ENCODE assay signal across 8 cellular contexts in the genomic region with DNA sequence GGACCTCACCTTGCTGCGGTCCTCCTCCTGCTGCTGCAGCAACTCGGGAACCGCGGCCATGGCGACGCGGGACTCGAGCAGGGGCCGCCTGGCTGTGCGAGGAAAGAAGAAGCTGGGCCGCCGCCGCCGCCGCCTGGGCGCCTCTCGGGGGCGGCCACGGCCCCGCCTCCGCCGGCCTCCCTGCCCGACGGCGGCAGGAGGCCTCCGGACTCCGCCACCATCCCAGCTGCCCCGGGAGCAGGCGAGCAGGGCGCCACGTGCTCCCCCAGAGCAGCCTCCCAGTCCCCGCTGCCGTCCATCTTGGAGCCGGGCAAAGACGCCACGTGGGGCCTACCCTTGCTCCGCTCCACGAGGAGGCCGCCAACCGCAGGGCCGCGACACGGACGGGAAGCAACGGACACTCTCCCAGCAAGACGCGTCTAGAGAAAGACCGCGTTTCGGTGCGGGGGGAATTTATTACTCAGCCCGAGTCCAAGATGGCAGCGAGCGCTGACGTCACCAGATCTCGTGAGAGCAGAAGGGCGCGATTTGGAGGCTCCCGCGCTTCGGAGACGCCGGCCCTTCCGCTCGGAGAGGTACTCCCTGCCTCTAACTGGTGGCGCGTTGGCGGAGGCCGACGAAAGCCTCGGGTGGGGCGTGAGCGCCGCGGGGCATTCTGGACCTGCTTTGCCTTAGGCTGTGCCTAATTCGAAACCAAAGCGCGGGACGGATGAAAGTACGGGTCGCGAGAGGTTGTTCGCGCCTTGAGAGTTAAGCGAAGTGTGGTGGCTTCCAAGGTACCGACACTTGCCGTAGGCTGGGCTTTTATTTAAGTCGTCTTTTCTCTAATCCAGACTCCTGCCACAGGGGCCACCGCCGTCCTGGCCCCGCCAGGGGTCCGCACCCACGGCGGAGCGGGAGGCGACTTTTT. TPM values are rescaled to one million over a fixed set of nuclear protein-coding genes. Genes with fewer than 3 reads are reported as not detected.
A peak's percentile ranks its signal among the peaks of the same experiment; 100 is the strongest.
DNase-seq lines count a peak whose midpoint lies in the region; ATAC-seq lines count a peak whose summit lies in the region.

A gene with protein sequence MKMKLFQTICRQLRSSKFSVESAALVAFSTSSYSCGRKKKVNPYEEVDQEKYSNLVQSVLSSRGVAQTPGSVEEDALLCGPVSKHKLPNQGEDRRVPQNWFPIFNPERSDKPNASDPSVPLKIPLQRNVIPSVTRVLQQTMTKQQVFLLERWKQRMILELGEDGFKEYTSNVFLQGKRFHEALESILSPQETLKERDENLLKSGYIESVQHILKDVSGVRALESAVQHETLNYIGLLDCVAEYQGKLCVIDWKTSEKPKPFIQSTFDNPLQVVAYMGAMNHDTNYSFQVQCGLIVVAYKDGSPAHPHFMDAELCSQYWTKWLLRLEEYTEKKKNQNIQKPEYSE (plus strand): TSS at position 653 of the 910 bp plus-strand sequence. CDS start 842 bp downstream, outside the sequence.
Gene SNX5 (minus strand): TSS at position 429 of the 910 bp plus-strand sequence. CDS start 369 bp downstream, at position 60.

- peak within 1 kb of the TSS; percentile 95 for H3K27ac Mint-ChIP-seq in effector memory CD8-positive, alpha-beta T cell

- peak; percentile 78 for ATAC-seq in GM21360 (IDR thresholded peaks at IDR 0.05; ENCODE audit: unreplicated experiment)
- peak; percentile 87 for ATAC-seq in effector memory CD8-positive, alpha-beta T cell (replicated peaks)

- H3K4me1 Mint-ChIP-seq in effector memory CD8-positive, alpha-beta T cell (ENCODE audit: low read depth in 2 of 2), result peaks cover 56 to 73% of the 10 kb centered on the region in 2 donors

- DNase-seq in COLO668 (lab: John Stamatoyannopoulos, UW; ENCODE audit: unreplicated experiment) (peak; percentile 100), HT1080 (ENCODE audit: low read depth) (peak; percentile 99), NOMO-1 treated with DMSO at 0.1 percent for 48 hours (lab: John Stamatoyannopoulos, UW; ENCODE audit: unreplicated experiment) (peak; percentile 98), medulla oblongata (ENCODE audit: extremely low spot score) (peak; percentile 99)
- DNase-seq in activated CD8-positive, alpha-beta memory T cell treated with anti-CD3 and anti-CD28 coated beads for 4 hours (ENCODE audit: low read depth in 2 of 2), result peak; percentile 99
- peak; percentile 98 to 99 (median 99) for DNase-seq in effector memory CD8-positive, alpha-beta T cell
- DNase-seq in stimulated activated CD8-positive, alpha-beta memory T cell treated with anti-CD3 and anti-CD28 coated beads, Interleukin-12 subunit alpha, Interleukin-12 subunit beta, amount 100 ng/mL, for 1 hour (ENCODE audit: low read depth), result peak; percentile 99

- peaks cover 43% of the 10 kb centered on the region for H3K36me3 Mint-ChIP-seq in effector memory CD8-positive, alpha-beta T cell (ENCODE audit: insufficient read depth)

- no peaks in the 10 kb centered on the region for H3K9me3 Mint-ChIP-seq in effector memory CD8-positive, alpha-beta T cell

- H3K4me3 Mint-ChIP-seq in effector memory CD8-positive, alpha-beta T cell, result peak within 1 kb of the TSS; percentile 94 to 98

- no peaks in the 10 kb centered on the region for H3K27me3 Mint-ChIP-seq in effector memory CD8-positive, alpha-beta T cell

RNA-seq across cellular contexts. Expression of the first gene that starts in this region (rescaled TPM):
- total RNA-seq in HT1080 (2014; rRNA removed; shearing (Covaris generic)), result 34.9 and 38.7 TPM in 2 replicates
- polyA plus RNA-seq in HT1080 (2015; cell fraction: cytosol; rRNA removed), result 26.0 and 32.1 TPM in 2 replicates
- polyA plus RNA-seq in HT1080 (2015; cell fraction: nucleus; rRNA removed), result 41.8 and 45.4 TPM in 2 replicates

RNA-seq across cellular contexts. Expression of gene SNX5, which starts in this region (rescaled TPM):
- total RNA-seq in HT1080 (2014; rRNA removed; shearing (Covaris generic)), result 206 and 221 TPM in 2 replicates
- 180 and 223 TPM in 2 replicates for polyA plus RNA-seq in HT1080 (2015; cell fraction: cytosol; rRNA removed)
- polyA plus RNA-seq in HT1080 (2015; cell fraction: nucleus; rRNA removed), result 343 and 398 TPM in 2 replicates

Comparison
In these comparisons a context has a peak if more than half of its experiments do, and no peak if none do; other contexts are left out.
1. Peak in every context shown above with its lines: DNase-seq and ATAC-seq.